8 cellular contexts compared by ENCODE assay signal in genomic region chr17:7583253-7584109, GRCh38. TPM values are rescaled to one million over a fixed set of nuclear protein-coding genes. Genes with fewer than 3 reads are reported as not detected.
DNase-seq lines count a peak whose midpoint lies in the region; ATAC-seq and TF ChIP-seq lines count a peak whose summit lies in the region.

Gene MPDU1 (plus strand): TSS chr17:7583852. CDS start chr17:7583863, 11 bp downstream.

- H3K4me3 Mint-ChIP-seq in CD4-positive, alpha-beta T cell, result peak within 1 kb of the TSS; percentile 98

- H3K9me3 ChIP-seq in CD4-positive, alpha-beta T cell (ENCODE audit: control insufficient read depth, low read length), result no peaks in the 10 kb centered on the region

- peak; percentile 89 to 95 (median 93) for DNase-seq in CD4-positive, alpha-beta T cell
- DNase-seq in HS-5 (ENCODE audit: low read depth) (peak; percentile 95), lung microvascular endothelial cell (ENCODE audit: low read depth in 2 of 2) (peak; percentile 96 to 97)
- DNase-seq in NK-92 treated with Interleukin-12 subunit alpha and Interleukin-12 subunit beta, amount 100 ng/mL, for 24 hours (lab: John Stamatoyannopoulos, UW), result peak; percentile 80
- peak; percentile 98 for DNase-seq in activated CD8-positive, alpha-beta memory T cell treated with anti-CD3 and anti-CD28 coated beads for 24 hours
- DNase-seq in effector CD8-positive, alpha-beta T cell (lab: John Stamatoyannopoulos, UW), result peak; percentile 91
- DNase-seq in stimulated activated CD4-positive, alpha-beta T cell treated with anti-CD3 and anti-CD28 coated beads, TNF-alpha, amount 100 ng/mL, for 48 hours (ENCODE audit: low read depth in 3 of 3), result peak; percentile 85 to 93 (median 91)

- POLR2A ChIA-PET in CD4-positive, alpha-beta T cell (lab: Charles Lee), result interaction anchor here (0.5 to 3.4 kb wide), 40 partner anchors 9 to 572 kb away, joined by 3 to 143 read pairs (median 5); partner anchors contain the start of genes ACAP1, ATP1B2, DVL2 and FXR2

- peak within 1 kb of the TSS; percentile 98 for H3K27ac Mint-ChIP-seq in CD4-positive, alpha-beta T cell

- H3K27me3 ChIP-seq in CD4-positive, alpha-beta T cell (ENCODE audit: control insufficient read depth, insufficient read depth, low read length), result no peaks in the 10 kb centered on the region

- no peaks in the 10 kb centered on the region for H3K27me3 Mint-ChIP-seq in CD4-positive, alpha-beta T cell

- CTCF ChIA-PET in CD4-positive, alpha-beta T cell (lab: Charles Lee), result interaction anchor here (0.8 to 4.3 kb wide), 8 partner anchors 12 to 561 kb away, joined by 3 to 21 read pairs (median 4); partner anchors contain the start of genes FXR2, SENP3, TP53 and WRAP53

- TF ChIP-seq CTCF in CD4-positive, alpha-beta T cell (IDR thresholded peaks at IDR 0.05), result no peak

- intact Hi-C loops in CD4-positive, alpha-beta T cell (cut with DNase I, micrococcal nuclease), result loop anchor here (1.0 to 10.0 kb wide), 4 partner anchors 9 to 539 kb away; partner anchors contain the start of genes SLC16A11 (in 1 of the 2), TP53 (in 1 of the 2) and WRAP53 (in 1 of the 2)

- peaks cover 52% of the 10 kb centered on the region for H3K4me1 Mint-ChIP-seq in CD4-positive, alpha-beta T cell (ENCODE audit: low read depth)

- no peaks in the 10 kb centered on the region for H3K9me3 Mint-ChIP-seq in CD4-positive, alpha-beta T cell

- peak; percentile 85 for ATAC-seq in CD4-positive, alpha-beta T cell (ENCODE audit: poor library complexity)
- ATAC-seq in GM19455 (IDR thresholded peaks at IDR 0.05; ENCODE audit: unreplicated experiment), result peak; percentile 75

- H3K27ac ChIP-seq in CD4-positive, alpha-beta T cell (ENCODE audit: low read depth, low read length), result peak within 1 kb of the TSS; percentile 78

- H3K36me3 Mint-ChIP-seq in CD4-positive, alpha-beta T cell (ENCODE audit: low read depth), result peaks cover 52% of the 10 kb centered on the region

RNA-seq across cellular contexts. Expression of gene MPDU1, which starts in this region (rescaled TPM):
- 10 to 100 TPM; 12.0 to 12.9 TPM for total RNA-seq in CD4-positive, alpha-beta T cell
- total RNA-seq in lung microvascular endothelial cell, result 56.7 and 72.2 TPM in 2 replicates

Comparison
In these comparisons a context has a peak if more than half of its experiments do, and no peak if none do; other contexts are left out.
1. Peak in every context shown above with its lines: DNase-seq, ATAC-seq and H3K27ac ChIP-seq.